ENCODE assay signal across 14 cellular contexts in genomic region chr2:221454459-221455105, GRCh38.
A peak's percentile ranks its signal among the peaks of the same experiment; 100 is the strongest.
DNase-seq lines count a peak whose midpoint lies in the region; ATAC-seq and TF ChIP-seq lines count a peak whose summit lies in the region.
"Had no signal": no experiment of that assay in that cellular context is flagged by ENCODE, and none has a peak within 500 bp of the region (broad histone marks: within the 10 kb centered on the region; RNA-seq: fewer than 3 reads in every experiment).

No MANE protein-coding gene starts in this region.

- no peak overlapping the region for H3K14ac ChIP-seq in H9 (ENCODE audit: insufficient read depth, low read length)

- no peak overlapping the region for H2AK5ac ChIP-seq in H9 (ENCODE audit: insufficient read length, low read length)

- no peak overlapping the region for H2BK20ac ChIP-seq in H9 (ENCODE audit: low read depth, low read length, poor library complexity, severe bottlenecking)

- no peak overlapping the region for H4K5ac ChIP-seq in H9 (ENCODE audit: insufficient read length, low read depth, low read length)

- H3K4me3 Mint-ChIP-seq in H9 (no peak overlapping the region), nephron progenitor cell (no peak overlapping the region)
- H3K4me3 Mint-ChIP-seq: HFFc6 had no signal

- no peak overlapping the region for H3K9ac ChIP-seq in H9 (ENCODE audit: extremely low read depth, insufficient read length, low read length)

- H3K79me1 ChIP-seq in H9 (ENCODE audit: insufficient read depth, low read depth, low read length, poor library complexity, severe bottlenecking) = no peaks in the 10 kb centered on the region

- H3K9me3 Mint-ChIP-seq in H9 = no peaks in the 10 kb centered on the region
- H3K9me3 Mint-ChIP-seq in nephron progenitor cell = no peaks in the 10 kb centered on the region
- H3K9me3 Mint-ChIP-seq: HFFc6 had no signal

- no peak overlapping the region for H2BK12ac ChIP-seq in H9 (ENCODE audit: insufficient read length, low read depth, low read length)

- H4K20me1 ChIP-seq in H9 (ENCODE audit: control insufficient read depth, insufficient read depth, insufficient read length) = no peaks in the 10 kb centered on the region

- H3T11ph ChIP-seq in H9 (ENCODE audit: low read length) = no peak overlapping the region

- H2BK15ac ChIP-seq in H9 (ENCODE audit: low read depth, low read length) = no peak overlapping the region

- no peak overlapping the region for H2AFZ ChIP-seq in H9 (ENCODE audit: low read length)

- H3K18ac ChIP-seq in H9 (ENCODE audit: insufficient read length, low read depth, low read length) = no peak overlapping the region

- H3K4me2 ChIP-seq in H9 (ENCODE audit: insufficient read depth, insufficient read length, low read length) = no peak overlapping the region

- H3K79me2 ChIP-seq in H9 (ENCODE audit: insufficient read depth, low read length) = no peaks in the 10 kb centered on the region

- H3K4me1 Mint-ChIP-seq in H9 (peaks cover 37 to 82% of the 10 kb centered on the region in 2 experiments), nephron progenitor cell (peaks cover 70% of the 10 kb centered on the region)

- DNase-seq in D341Med (ENCODE audit: low spot score) (peak; percentile 43), H9 (no peak), NCI-H82 (lab: John Stamatoyannopoulos, UW) (peak; percentile 81), nephron progenitor cell (no peak), NCI-H1105 (lab: John Stamatoyannopoulos, UW) (no peak)
- DNase-seq: BE2C, GOT3, HCEC 1CT, HFFc6, KBM-7 had no signal

- TF ChIP-seq CTCF in H9 (conservative IDR thresholded peaks at IDR 0.05) (no peak), nephron progenitor cell (IDR thresholded peaks at IDR 0.05) (no peak)

- H3K23ac ChIP-seq in H9 (ENCODE audit: insufficient read length, low read depth, low read length) = no peak overlapping the region

- H2BK120ac ChIP-seq in H9 (ENCODE audit: low read depth, low read length, poor library complexity, severe bottlenecking) = no peak overlapping the region

- H3K27ac ChIP-seq in H9 (ENCODE audit: insufficient read length, low read depth, low read length) = no peak overlapping the region
- H3K27ac ChIP-seq: HL-60 had no signal

- H2BK5ac ChIP-seq in H9 (ENCODE audit: insufficient read length, low read length) = no peak overlapping the region

- no peaks in the 10 kb centered on the region for H3K9me3 ChIP-seq in H9 (ENCODE audit: control insufficient read depth, low read depth, low read length)
- H3K9me3 ChIP-seq: BE2C had no signal

- H3K27me3 ChIP-seq in H9 (ENCODE audit: insufficient read depth, low read length) = no peaks in the 10 kb centered on the region
- H3K27me3 ChIP-seq: BE2C had no signal

- H3K27ac Mint-ChIP-seq in H9 (peak overlapping the region in 2 of 3 experiments; percentile 37 to 95; a peak in 4 of 7 replicates), nephron progenitor cell (peak overlapping the region; percentile 56)
- H3K27ac Mint-ChIP-seq: HFFc6 had no signal

- H3K23me2 ChIP-seq in H9 (ENCODE audit: insufficient read length, low read depth, low read length, poor library complexity, severe bottlenecking) = no peaks in the 10 kb centered on the region

- no peak overlapping the region for H4K8ac ChIP-seq in H9 (replicated peaks; ENCODE audit: insufficient read length, low read depth, low read length)

- no peak overlapping the region for H3K4ac ChIP-seq in H9 (ENCODE audit: low read depth, low read length)

- H3K4me1 ChIP-seq in H9 (ENCODE audit: insufficient read depth, low read length) = peaks cover 5% of the 10 kb centered on the region; the same call in 1 of the 2 replicates
- H3K4me1 ChIP-seq: BE2C had no signal

- no peak overlapping the region for H4K91ac ChIP-seq in H9 (ENCODE audit: insufficient read length, low read depth, low read length)

- no peak overlapping the region for H3K56ac ChIP-seq in H9 (ENCODE audit: insufficient read length, low read depth, low read length)

- WGBS in H9 (ENCODE audit: extremely low coverage, insufficient read length, low lambda C conversion rate) = no CpG with 5 or more reads among the region's 3 CpGs

- H3K27me3 Mint-ChIP-seq in H9 (ENCODE audit: low read depth) (no peaks in the 10 kb centered on the region), nephron progenitor cell (ENCODE audit: low read depth, poor library complexity) (no peaks in the 10 kb centered on the region)

- ATAC-seq in HG03432 (IDR thresholded peaks at IDR 0.05; ENCODE audit: unreplicated experiment) (no peak), HG02973 (IDR thresholded peaks at IDR 0.05; ENCODE audit: unreplicated experiment) (no peak)
- ATAC-seq: GM12878 had no signal

- H3K36me3 Mint-ChIP-seq in H9 (ENCODE audit: insufficient read depth in 1 of 3, low read depth in 3 of 3) = peaks cover 0 to 23% (median 0%) of the 10 kb centered on the region in 3 experiments; a peak in 2 of 7 replicates
- H3K36me3 Mint-ChIP-seq in nephron progenitor cell (ENCODE audit: low read depth) = peaks cover 71% of the 10 kb centered on the region

Comparison
In these comparisons a context has a peak if more than half of its experiments do, and no peak if none do; other contexts are left out.
1. DNase-seq: peak in D341Med (single experiment) and NCI-H82 (single experiment); none in H9 (single experiment), nephron progenitor cell (single experiment) and NCI-H1105 (single experiment).